Comparison of ENCODE assay signal across 2 cellular contexts in genomic region chr22:19213001-19213400, GRCh38.
TF ChIP-seq lines count a peak whose summit lies in the region.

No MANE protein-coding gene starts in this region.

TF ChIP-seq in GM23338, 12 proteins besides CTCF, POLR2A, EP300 and RAD21:
- no peak for TF ChIP-seq ZNF331 (CRISPR knock-in tag; IDR thresholded peaks at IDR 0.05; ENCODE audit: low read depth)
- no peak for TF ChIP-seq ETS1 (IDR thresholded peaks at IDR 0.05)
- TF ChIP-seq JUNB (IDR thresholded peaks at IDR 0.05; ENCODE audit: unreplicated experiment) = no peak
- no peak for TF ChIP-seq CREB1 (CRISPR knock-in tag; IDR thresholded peaks at IDR 0.05; ENCODE audit: low read depth)
- TF ChIP-seq EZH2phosphoT487 (IDR thresholded peaks at IDR 0.05; ENCODE audit: unreplicated experiment) = no peak
- TF ChIP-seq, protein P1, sequence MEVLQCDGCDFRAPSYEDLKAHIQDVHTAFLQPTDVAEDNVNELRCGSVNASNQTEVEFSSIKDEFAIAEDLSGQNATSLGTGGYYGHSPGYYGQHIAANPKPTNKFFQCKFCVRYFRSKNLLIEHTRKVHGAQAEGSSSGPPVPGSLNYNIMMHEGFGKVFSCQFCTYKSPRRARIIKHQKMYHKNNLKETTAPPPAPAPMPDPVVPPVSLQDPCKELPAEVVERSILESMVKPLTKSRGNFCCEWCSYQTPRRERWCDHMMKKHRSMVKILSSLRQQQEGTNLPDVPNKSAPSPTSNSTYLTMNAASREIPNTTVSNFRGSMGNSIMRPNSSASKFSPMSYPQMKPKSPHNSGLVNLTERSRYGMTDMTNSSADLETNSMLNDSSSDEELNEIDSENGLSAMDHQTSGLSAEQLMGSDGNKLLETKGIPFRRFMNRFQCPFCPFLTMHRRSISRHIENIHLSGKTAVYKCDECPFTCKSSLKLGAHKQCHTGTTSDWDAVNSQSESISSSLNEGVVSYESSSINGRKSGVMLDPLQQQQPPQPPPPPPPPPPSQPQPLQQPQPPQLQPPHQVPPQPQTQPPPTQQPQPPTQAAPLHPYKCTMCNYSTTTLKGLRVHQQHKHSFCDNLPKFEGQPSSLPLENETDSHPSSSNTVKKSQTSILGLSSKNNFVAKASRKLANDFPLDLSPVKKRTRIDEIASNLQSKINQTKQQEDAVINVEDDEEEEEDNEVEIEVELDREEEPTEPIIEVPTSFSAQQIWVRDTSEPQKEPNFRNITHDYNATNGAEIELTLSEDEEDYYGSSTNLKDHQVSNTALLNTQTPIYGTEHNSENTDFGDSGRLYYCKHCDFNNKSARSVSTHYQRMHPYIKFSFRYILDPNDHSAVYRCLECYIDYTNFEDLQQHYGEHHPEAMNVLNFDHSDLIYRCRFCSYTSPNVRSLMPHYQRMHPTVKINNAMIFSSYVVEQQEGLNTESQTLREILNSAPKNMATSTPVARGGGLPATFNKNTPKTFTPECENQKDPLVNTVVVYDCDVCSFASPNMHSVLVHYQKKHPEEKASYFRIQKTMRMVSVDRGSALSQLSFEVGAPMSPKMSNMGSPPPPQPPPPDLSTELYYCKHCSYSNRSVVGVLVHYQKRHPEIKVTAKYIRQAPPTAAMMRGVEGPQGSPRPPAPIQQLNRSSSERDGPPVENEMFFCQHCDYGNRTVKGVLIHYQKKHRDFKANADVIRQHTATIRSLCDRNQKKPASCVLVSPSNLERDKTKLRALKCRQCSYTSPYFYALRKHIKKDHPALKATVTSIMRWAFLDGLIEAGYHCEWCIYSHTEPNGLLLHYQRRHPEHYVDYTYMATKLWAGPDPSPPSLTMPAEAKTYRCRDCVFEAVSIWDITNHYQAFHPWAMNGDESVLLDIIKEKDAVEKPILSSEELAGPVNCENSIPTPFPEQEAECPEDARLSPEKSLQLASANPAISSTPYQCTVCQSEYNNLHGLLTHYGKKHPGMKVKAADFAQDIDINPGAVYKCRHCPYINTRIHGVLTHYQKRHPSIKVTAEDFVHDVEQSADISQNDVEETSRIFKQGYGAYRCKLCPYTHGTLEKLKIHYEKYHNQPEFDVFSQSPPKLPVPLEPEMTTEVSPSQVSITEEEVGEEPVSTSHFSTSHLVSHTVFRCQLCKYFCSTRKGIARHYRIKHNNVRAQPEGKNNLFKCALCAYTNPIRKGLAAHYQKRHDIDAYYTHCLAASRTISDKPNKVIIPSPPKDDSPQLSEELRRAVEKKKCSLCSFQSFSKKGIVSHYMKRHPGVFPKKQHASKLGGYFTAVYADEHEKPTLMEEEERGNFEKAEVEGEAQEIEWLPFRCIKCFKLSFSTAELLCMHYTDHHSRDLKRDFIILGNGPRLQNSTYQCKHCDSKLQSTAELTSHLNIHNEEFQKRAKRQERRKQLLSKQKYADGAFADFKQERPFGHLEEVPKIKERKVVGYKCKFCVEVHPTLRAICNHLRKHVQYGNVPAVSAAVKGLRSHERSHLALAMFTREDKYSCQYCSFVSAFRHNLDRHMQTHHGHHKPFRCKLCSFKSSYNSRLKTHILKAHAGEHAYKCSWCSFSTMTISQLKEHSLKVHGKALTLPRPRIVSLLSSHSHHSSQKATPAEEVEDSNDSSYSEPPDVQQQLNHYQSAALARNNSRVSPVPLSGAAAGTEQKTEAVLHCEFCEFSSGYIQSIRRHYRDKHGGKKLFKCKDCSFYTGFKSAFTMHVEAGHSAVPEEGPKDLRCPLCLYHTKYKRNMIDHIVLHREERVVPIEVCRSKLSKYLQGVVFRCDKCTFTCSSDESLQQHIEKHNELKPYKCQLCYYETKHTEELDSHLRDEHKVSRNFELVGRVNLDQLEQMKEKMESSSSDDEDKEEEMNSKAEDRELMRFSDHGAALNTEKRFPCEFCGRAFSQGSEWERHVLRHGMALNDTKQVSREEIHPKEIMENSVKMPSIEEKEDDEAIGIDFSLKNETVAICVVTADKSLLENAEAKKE (CRISPR knock-in tag; IDR thresholded peaks at IDR 0.05) = no peak
- no peak for TF ChIP-seq EZH2 (IDR thresholded peaks at IDR 0.05; ENCODE audit: low read depth, unreplicated experiment)
- TF ChIP-seq ZNF114 (CRISPR knock-in tag; IDR thresholded peaks at IDR 0.05) = no peak
- no peak for TF ChIP-seq POLR2AphosphoS5 (IDR thresholded peaks at IDR 0.05; ENCODE audit: low read depth)
- TF ChIP-seq REST (IDR thresholded peaks at IDR 0.05; ENCODE audit: unreplicated experiment) = no peak
- no peak for TF ChIP-seq NANOG (IDR thresholded peaks at IDR 0.05; ENCODE audit: borderline replicate concordance)
- no peak for TF ChIP-seq STAT1 (IDR thresholded peaks at IDR 0.05; ENCODE audit: unreplicated experiment)

TF ChIP-seq in K562, 482 proteins besides CTCF, POLR2A, EP300 and RAD21:
- TF ChIP-seq GABPB2 (CRISPR knock-in tag; conservative IDR thresholded peaks at IDR 0.05) (no peak), CAMTA2 (CRISPR knock-in tag; conservative IDR thresholded peaks at IDR 0.05) (0 out of 2 replicates have a peak, but pooled peaks have one; percentile 38), ZNF699 (CRISPR knock-in tag; IDR thresholded peaks at IDR 0.05; ENCODE audit: insufficient replicate concordance) (peak; percentile 73)
